Comparison of ENCODE assay signal across 19 cellular contexts in genomic region chr13:22285867-22286632, GRCh38.
DNase-seq lines count a peak whose midpoint lies in the region; ATAC-seq, FAIRE-seq and TF ChIP-seq lines count a peak whose summit lies in the region.
"Had no signal": no experiment of that assay in that cellular context is flagged by ENCODE, and none has a peak within 500 bp of the region (broad histone marks: within the 10 kb centered on the region; RNA-seq: fewer than 3 reads in every experiment).

No MANE protein-coding gene starts in this region.

- no peaks in the 10 kb centered on the region for H3K4me1 ChIP-seq in astrocyte (ENCODE audit: insufficient read depth, low read length)
- H3K4me1 ChIP-seq: Caco-2 had no signal

- H3K9ac ChIP-seq in astrocyte (ENCODE audit: low read length), result no peak overlapping the region
- H3K9ac ChIP-seq: KMS-11 had no signal

- peaks cover 4% of the 10 kb centered on the region for H3K27me3 Mint-ChIP-seq in astrocyte (ENCODE audit: low read depth, unreplicated experiment)
- peaks cover 8 to 13% of the 10 kb centered on the region in 2 donors for H3K27me3 Mint-ChIP-seq in stimulated activated naive B cell treated with anti-CD40 and anti-IgM and Interleukin-4, amounts not matched to agents 10 μg/mL and 1 μg/mL and 100 μg/mL, for 72 hours

- H3K4me3 ChIP-seq in astrocyte (ENCODE audit: insufficient read depth, low read depth, low read length), result no peak overlapping the region

- no peaks in the 10 kb centered on the region for H3K36me3 ChIP-seq in astrocyte (ENCODE audit: insufficient read depth, low read length)

- peak overlapping the region; percentile 38 for H3K27ac Mint-ChIP-seq in astrocyte (ENCODE audit: unreplicated experiment)
- H3K27ac Mint-ChIP-seq in stimulated activated naive B cell treated with anti-CD40 and anti-IgM and Interleukin-4, amounts not matched to agents 10 μg/mL and 1 μg/mL and 100 μg/mL, for 72 hours, result no peak overlapping the region
- H3K27ac Mint-ChIP-seq: CD4-positive, CD25-positive, alpha-beta regulatory T cell; T-helper 1 cell treated with Interleukin-12 subunit alpha and Interleukin-12 subunit beta and Interleukin-4 antibody, amounts not matched to agents 30 μg/mL and 1 μg/mL, for 36 hours had no signal

- DNase-seq in GM13976 (ENCODE audit: low spot score), result peak; percentile 24
- DNase-seq in KBM-7, result peak; percentile 37
- no peak for DNase-seq in astrocyte (ENCODE audit: low read depth)
- DNase-seq in stimulated activated naive B cell treated with anti-CD40 and anti-IgM and Interleukin-4, amounts not matched to agents 10 μg/mL and 1 μg/mL and 100 μg/mL, for 72 hours, result no peak
- DNase-seq in SKM-1 (lab: John Stamatoyannopoulos, UW; ENCODE audit: unreplicated experiment), result no peak
- DNase-seq: AML-193; Caco-2; CD4-positive, CD25-positive, alpha-beta regulatory T cell; DMS153; HCEC 1CT; NCI-H1417; NCI-H1930; NK-92 treated with Interleukin-12 subunit alpha and Interleukin-12 subunit beta, amount 100 ng/mL, for 24 hours; SHP77 treated with DMSO at 0.1 percent for 48 hours had no signal

- H3K79me2 ChIP-seq in astrocyte (ENCODE audit: insufficient read depth, low read length), result no peaks in the 10 kb centered on the region

- no peaks in the 10 kb centered on the region for H3K9me3 Mint-ChIP-seq in astrocyte (ENCODE audit: unreplicated experiment)
- no peaks in the 10 kb centered on the region for H3K9me3 Mint-ChIP-seq in stimulated activated naive B cell treated with anti-CD40 and anti-IgM and Interleukin-4, amounts not matched to agents 10 μg/mL and 1 μg/mL and 100 μg/mL, for 72 hours
- H3K9me3 Mint-ChIP-seq: T-helper 1 cell treated with Interleukin-12 subunit alpha and Interleukin-12 subunit beta and Interleukin-4 antibody, amounts not matched to agents 30 μg/mL and 1 μg/mL, for 36 hours had no signal

- ATAC-seq in stimulated activated naive B cell treated with anti-CD40 and anti-IgM and Interleukin-4, amounts not matched to agents 10 μg/mL and 1 μg/mL and 100 μg/mL, for 72 hours (replicated peaks), result peak; percentile 23 to 60
- ATAC-seq in GM21723 (IDR thresholded peaks at IDR 0.05; ENCODE audit: unreplicated experiment) (no peak), GM18868 (IDR thresholded peaks at IDR 0.05; ENCODE audit: unreplicated experiment) (no peak)
- ATAC-seq: SK-N-SH treated with all-trans-retinoic acid at 6 μM for 48 hours had no signal

- H3K9me3 ChIP-seq in astrocyte (ENCODE audit: insufficient read depth, low read depth, low read length), result peaks cover 3% of the 10 kb centered on the region
- H3K9me3 ChIP-seq: Caco-2 had no signal

- H4K20me1 ChIP-seq in astrocyte (ENCODE audit: insufficient read depth, low read length), result no peaks in the 10 kb centered on the region

- H3K27me3 ChIP-seq in astrocyte (ENCODE audit: insufficient read depth, low read length), result no peaks in the 10 kb centered on the region

- H2AFZ ChIP-seq in astrocyte (ENCODE audit: low read depth, low read length), result no peak overlapping the region

- FAIRE-seq in astrocyte (lab: Jason Lieb, UNC), result no peak

- TF ChIP-seq CTCF in GM13976 (IDR thresholded peaks at IDR 0.05; ENCODE audit: borderline replicate concordance, control extremely low read depth, extremely low read depth, insufficient read depth, missing control alignments) (no peak), astrocyte (IDR thresholded peaks at IDR 0.05; ENCODE audit: insufficient read depth, low read depth, low read length) (no peak)

- no peak overlapping the region for H3K27ac ChIP-seq in astrocyte (ENCODE audit: low read depth, low read length)
- H3K27ac ChIP-seq: KMS-11 had no signal

- H3K36me3 Mint-ChIP-seq in astrocyte (ENCODE audit: low read depth, unreplicated experiment), result no peaks in the 10 kb centered on the region
- no peaks in the 10 kb centered on the region for H3K36me3 Mint-ChIP-seq in stimulated activated naive B cell treated with anti-CD40 and anti-IgM and Interleukin-4, amounts not matched to agents 10 μg/mL and 1 μg/mL and 100 μg/mL, for 72 hours
- H3K36me3 Mint-ChIP-seq: CD4-positive, CD25-positive, alpha-beta regulatory T cell had no signal

- no peak overlapping the region for H3K4me2 ChIP-seq in astrocyte (ENCODE audit: low read length)
- H3K4me2 ChIP-seq: KMS-11 had no signal

- H3K4me1 Mint-ChIP-seq in astrocyte (ENCODE audit: low read depth, unreplicated experiment), result no peaks in the 10 kb centered on the region
- H3K4me1 Mint-ChIP-seq in stimulated activated naive B cell treated with anti-CD40 and anti-IgM and Interleukin-4, amounts not matched to agents 10 μg/mL and 1 μg/mL and 100 μg/mL, for 72 hours, result peaks cover 9 to 27% of the 10 kb centered on the region in 2 donors
- H3K4me1 Mint-ChIP-seq: CD4-positive, CD25-positive, alpha-beta regulatory T cell had no signal

- no peak overlapping the region for H3K4me3 Mint-ChIP-seq in astrocyte (ENCODE audit: unreplicated experiment)
- no peak overlapping the region for H3K4me3 Mint-ChIP-seq in stimulated activated naive B cell treated with anti-CD40 and anti-IgM and Interleukin-4, amounts not matched to agents 10 μg/mL and 1 μg/mL and 100 μg/mL, for 72 hours
- H3K4me3 Mint-ChIP-seq: CD4-positive, CD25-positive, alpha-beta regulatory T cell; T-helper 1 cell treated with Interleukin-12 subunit alpha and Interleukin-12 subunit beta and Interleukin-4 antibody, amounts not matched to agents 30 μg/mL and 1 μg/mL, for 36 hours had no signal

- in situ Hi-C loops in GM13976 (cut with MboI; ENCODE audit: low sequenced_read_pairs, unreplicated experiment), result loop anchor here (25.0 kb wide), 2 partner anchors 101 to 649 kb away; no protein-coding TSS in a partner anchor
- in situ Hi-C loops in KBM-7 (cut with MboI; ENCODE audit: low pct_unique_long_range_greater_than_20kb, low sequenced_read_pairs), result loop anchor here (25.0 kb wide), 1 partner anchor 649 kb away; no protein-coding TSS in a partner anchor

Comparison
In these comparisons a context has a peak if more than half of its experiments do, and no peak if none do; other contexts are left out.
1. DNase-seq: peak in GM13976 (single experiment) and KBM-7 (single experiment); none in astrocyte (single experiment), stimulated activated naive B cell treated with anti-CD40 and anti-IgM and Interleukin-4, amounts not matched to agents 10 μg/mL and 1 μg/mL and 100 μg/mL, for 72 hours (single experiment) and SKM-1 (single experiment).
2. ATAC-seq: peak in stimulated activated naive B cell treated with anti-CD40 and anti-IgM and Interleukin-4, amounts not matched to agents 10 μg/mL and 1 μg/mL and 100 μg/mL, for 72 hours (2 of 2); none in GM21723 (single experiment) and GM18868 (single experiment).